25 cellular contexts compared by ENCODE assay signal in genomic region chr7:49010717-49011116, GRCh38.
DNase-seq lines count a peak whose midpoint lies in the region; ATAC-seq, FAIRE-seq and TF ChIP-seq lines count a peak whose summit lies in the region.
"Had no signal": no experiment of that assay in that cellular context is flagged by ENCODE, and none has a peak within 500 bp of the region (broad histone marks: within the 10 kb centered on the region; RNA-seq: fewer than 3 reads in every experiment).

No MANE protein-coding gene starts in this region.

- no peaks in the 10 kb centered on the region for H3K36me3 Mint-ChIP-seq in neural progenitor cell
- H3K36me3 Mint-ChIP-seq: CD14-positive monocyte; CD4-positive, alpha-beta memory T cell; CD4-positive, CD25-positive, alpha-beta regulatory T cell; CD8-positive, alpha-beta memory T cell had no signal

- no peak overlapping the region for H3K27ac ChIP-seq in HepG2 (ENCODE audit: extremely low read length, insufficient read depth, low read length)
- no peak overlapping the region for H3K27ac ChIP-seq in right lobe of liver
- no peak overlapping the region for H3K27ac ChIP-seq in neural progenitor cell
- H3K27ac ChIP-seq in hepatocyte = no peak overlapping the region
- H3K27ac ChIP-seq: 22Rv1, BLaER1 had no signal

- TF ChIP-seq RAD21 in HepG2 (CRISPR knock-in tag; IDR thresholded peaks at IDR 0.05) = no peak

- intact Hi-C loops in HepG2 (cut with micrococcal nuclease; ENCODE audit: unreplicated experiment) = no loop called here
- intact Hi-C loops in right lobe of liver (cut with DNase I) = no loop called here

- BruUV-seq in HepG2 (replicated peaks; lab: Mats Ljungman, UMichigan) = no TSS peak

- H3K9me2 ChIP-seq in hepatocyte (replicated peaks; ENCODE audit: insufficient read depth) = no peaks in the 10 kb centered on the region

- H3K79me2 ChIP-seq in HepG2 (ENCODE audit: insufficient read depth, low read length) = no peaks in the 10 kb centered on the region
- no peaks in the 10 kb centered on the region for H3K79me2 ChIP-seq in neural progenitor cell (ENCODE audit: low read depth)
- H3K79me2 ChIP-seq in hepatocyte = no peaks in the 10 kb centered on the region

- ATAC-seq in HepG2 (no peak), right lobe of liver (no peak)
- ATAC-seq: GM12878 had no signal

- POLR2A ChIA-PET in HepG2 (lab: Yijun Ruan, JAX) = no interaction called here

- H3K27ac Mint-ChIP-seq in neural progenitor cell = no peak overlapping the region
- H3K27ac Mint-ChIP-seq: CD14-positive monocyte; CD4-positive, alpha-beta memory T cell; CD8-positive, alpha-beta memory T cell had no signal

- no peak for DNase-seq in HepG2 (ENCODE audit: low spot score)
- no peak for DNase-seq in right lobe of liver
- no peak for DNase-seq in neural progenitor cell (ENCODE audit: low spot score)
- no peak for DNase-seq in hepatocyte (ENCODE audit: low spot score)
- no peak for DNase-seq in NK-92 (lab: John Stamatoyannopoulos, UW; ENCODE audit: unreplicated experiment)
- DNase-seq: ACHN; BE2C; C1 segment of cervical spinal cord; CD4-positive, alpha-beta memory T cell; CD4-positive, CD25-positive, alpha-beta regulatory T cell; CD8-positive, alpha-beta memory T cell; COR-L47; DMS 273 treated with DMSO at 0.1 percent for 48 hours; DMS153; DMS53; DMS79; DND-41; EL; GDM1 had no signal

- H4K20me1 ChIP-seq in HepG2 (ENCODE audit: insufficient read depth, low read length) (no peaks in the 10 kb centered on the region), neural progenitor cell (ENCODE audit: low read depth) (no peaks in the 10 kb centered on the region), hepatocyte (ENCODE audit: insufficient read depth, poor library complexity, severe bottlenecking) (no peaks in the 10 kb centered on the region)
- H4K20me1 ChIP-seq: BLaER1 had no signal

- H3K9me3 Mint-ChIP-seq in neural progenitor cell = peaks cover 26% of the 10 kb centered on the region

- H3K27me3 ChIP-seq in HepG2 (ENCODE audit: control insufficient read depth in 1 of 2, insufficient read depth in 2 of 2, low read length in 2 of 2) (no peaks in the 10 kb centered on the region), right lobe of liver (no peaks in the 10 kb centered on the region), neural progenitor cell (no peaks in the 10 kb centered on the region), hepatocyte (no peaks in the 10 kb centered on the region)
- H3K27me3 ChIP-seq: BE2C, BLaER1 had no signal

- H3K9me3 ChIP-seq in HepG2 (ENCODE audit: low read length) (peaks cover 66% of the 10 kb centered on the region), right lobe of liver (no peaks in the 10 kb centered on the region), neural progenitor cell (ENCODE audit: low read depth) (no peaks in the 10 kb centered on the region), hepatocyte (ENCODE audit: low read depth) (no peaks in the 10 kb centered on the region)
- H3K9me3 ChIP-seq: BLaER1 had no signal

- TF ChIP-seq EP300 in HepG2 (IDR thresholded peaks at IDR 0.05; ENCODE audit: low read depth in 2 of 2, low read length in 2 of 2) = no peak
- no peak for TF ChIP-seq EP300 in HepG2 (CRISPR knock-in tag; IDR thresholded peaks at IDR 0.05; ENCODE audit: borderline replicate concordance)

- TF ChIP-seq POLR2A in HepG2 (IDR thresholded peaks at IDR 0.05; ENCODE audit: insufficient read depth in 1 of 2, low read depth in 2 of 2, low read length in 2 of 2) = no peak
- no peak for TF ChIP-seq POLR2A in right lobe of liver (IDR thresholded peaks at IDR 0.05)

- H3F3A ChIP-seq in neural progenitor cell (ENCODE audit: low read depth) = no peaks in the 10 kb centered on the region

- no peaks in the 10 kb centered on the region for H3K36me3 ChIP-seq in HepG2 (replicated peaks in 1 of 2; ENCODE audit: control insufficient read depth in 1 of 2, insufficient read depth in 2 of 2, low read length in 2 of 2)
- no peaks in the 10 kb centered on the region for H3K36me3 ChIP-seq in right lobe of liver
- H3K36me3 ChIP-seq in neural progenitor cell = no peaks in the 10 kb centered on the region
- H3K36me3 ChIP-seq in hepatocyte (replicated peaks; ENCODE audit: insufficient read depth, low read depth) = no peaks in the 10 kb centered on the region
- H3K36me3 ChIP-seq: BE2C, BLaER1 had no signal

- H3K9ac ChIP-seq in HepG2 (ENCODE audit: insufficient read depth, low read depth, low read length) = no peak overlapping the region
- H3K9ac ChIP-seq in neural progenitor cell = no peak overlapping the region
- H3K9ac ChIP-seq: BLaER1 had no signal

- CTCF ChIA-PET in HepG2 (lab: Yijun Ruan, JAX; ENCODE audit: low intra/inter-chr PET ratio, low total read pairs) = no interaction called here

- H3K4me2 ChIP-seq in HepG2 (ENCODE audit: low read depth, low read length) (no peak overlapping the region), neural progenitor cell (no peak overlapping the region), hepatocyte (no peak overlapping the region)
- H3K4me2 ChIP-seq: BLaER1 had no signal

- H3K4me1 ChIP-seq in HepG2 (ENCODE audit: insufficient read depth, low read length) (no peaks in the 10 kb centered on the region), right lobe of liver (no peaks in the 10 kb centered on the region), neural progenitor cell (no peaks in the 10 kb centered on the region), hepatocyte (ENCODE audit: insufficient read depth) (no peaks in the 10 kb centered on the region)
- H3K4me1 ChIP-seq: BE2C, BLaER1 had no signal

- H3K4me3 Mint-ChIP-seq in neural progenitor cell = no peak overlapping the region
- H3K4me3 Mint-ChIP-seq: CD14-positive monocyte; CD4-positive, alpha-beta memory T cell; CD4-positive, CD25-positive, alpha-beta regulatory T cell; CD8-positive, alpha-beta memory T cell had no signal

- WGBS in HepG2 (ENCODE audit: low lambda C conversion rate) = 2% methylated on average over 2 of the region's 2 CpGs
- WGBS in right lobe of liver (ENCODE audit: insufficient coverage, low coverage, low lambda C conversion rate, missing lambda C conversion rate) = 10% methylated on average over 2 of the region's 2 CpGs
- 71% methylated on average over 2 of the region's 2 CpGs for WGBS in hepatocyte (ENCODE audit: low lambda C conversion rate, missing lambda C conversion rate)

- TF ChIP-seq CTCF in HepG2 (CRISPR knock-in tag; IDR thresholded peaks at IDR 0.05) = no peak
- TF ChIP-seq CTCF in right lobe of liver (IDR thresholded peaks at IDR 0.05) = no peak
- TF ChIP-seq CTCF in neural progenitor cell (IDR thresholded peaks at IDR 0.05) = no peak
- no peak for TF ChIP-seq CTCF in hepatocyte (IDR thresholded peaks at IDR 0.05; ENCODE audit: poor library complexity)

- in situ Hi-C loops in HepG2 (cut with HindIII; ENCODE audit: extremely low pct_ligation_motif_present, low pct_unique_long_range_greater_than_20kb) = no loop called here

- H3K4me1 Mint-ChIP-seq in neural progenitor cell = peaks cover 4% of the 10 kb centered on the region
- H3K4me1 Mint-ChIP-seq: CD14-positive monocyte; CD4-positive, alpha-beta memory T cell; CD4-positive, CD25-positive, alpha-beta regulatory T cell; CD8-positive, alpha-beta memory T cell had no signal

- no peak overlapping the region for H3K4me3 ChIP-seq in HepG2 (replicated peaks in 1 of 3; ENCODE audit: insufficient read depth in 1 of 3, low read depth in 2 of 3, low read length in 3 of 3)
- H3K4me3 ChIP-seq in right lobe of liver = no peak overlapping the region
- no peak overlapping the region for H3K4me3 ChIP-seq in neural progenitor cell
- H3K4me3 ChIP-seq in hepatocyte = no peak overlapping the region
- H3K4me3 ChIP-seq: BLaER1, GM12878 had no signal

- H3K27me3 Mint-ChIP-seq in neural progenitor cell (ENCODE audit: insufficient read depth, low read depth) = no peaks in the 10 kb centered on the region
- H3K27me3 Mint-ChIP-seq: CD4-positive, alpha-beta memory T cell; CD4-positive, CD25-positive, alpha-beta regulatory T cell had no signal

- no peak for FAIRE-seq in HepG2 (lab: Jason Lieb, UNC)
- FAIRE-seq: GM12878, GM12892, GM18507 had no signal

- H2AFZ ChIP-seq in HepG2 (ENCODE audit: low read length) (no peak overlapping the region), neural progenitor cell (replicated peaks) (peak overlapping the region; percentile 38), hepatocyte (no peak overlapping the region)

TF ChIP-seq in HepG2, 621 proteins besides CTCF, POLR2A, EP300 and RAD21:
- TF ChIP-seq ZNF788 (CRISPR knock-in tag; IDR thresholded peaks at IDR 0.05; ENCODE audit: borderline replicate concordance) (no peak), MXI1 (IDR thresholded peaks at IDR 0.05; ENCODE audit: borderline replicate concordance, low read depth, low read length) (no peak), ZC3H13 (CRISPR knock-in tag; IDR thresholded peaks at IDR 0.05) (no peak), ARID3A (IDR thresholded peaks at IDR 0.05; ENCODE audit: low read depth, low read length) (no peak), ETS1 (CRISPR knock-in tag; IDR thresholded peaks at IDR 0.05) (no peak), TAF1 (CRISPR knock-in tag; IDR thresholded peaks at IDR 0.05) (no peak), MAFK (conservative IDR thresholded peaks at IDR 0.05 in 1 of 2, IDR thresholded peaks at IDR 0.05 in 1 of 2; ENCODE audit: low read length in 2 of 2) (peak; percentile 70 to 74), MAFF (IDR thresholded peaks at IDR 0.05; ENCODE audit: low read depth, low read length) (peak; percentile 74)
